Comparison of ENCODE assay signal across 12 cellular contexts in genomic region chr1:193222079-193222615, GRCh38. TPM values are rescaled to one million over a fixed set of nuclear protein-coding genes. Genes with fewer than 3 reads are reported as not detected.
"Had no signal": no experiment of that assay in that cellular context is flagged by ENCODE, and none has a peak within 500 bp of the region (broad histone marks: within the 10 kb centered on the region; RNA-seq: fewer than 3 reads in every experiment).

No MANE protein-coding gene starts in this region.

- H3K27ac ChIP-seq: thyroid gland, uterus had no signal

- H3K27ac Mint-ChIP-seq: stimulated activated effector memory CD8-positive, alpha-beta T cell treated with anti-CD3 and anti-CD28 coated beads, Interleukin-12 subunit alpha, Interleukin-12 subunit beta, amount 100 ng/mL, for 72 hours had no signal

- H3K9me3 Mint-ChIP-seq: stimulated activated effector memory CD8-positive, alpha-beta T cell treated with anti-CD3 and anti-CD28 coated beads, Interleukin-12 subunit alpha, Interleukin-12 subunit beta, amount 100 ng/mL, for 72 hours had no signal

- ATAC-seq: stimulated activated effector memory CD8-positive, alpha-beta T cell treated with anti-CD3 and anti-CD28 coated beads, Interleukin-12 subunit alpha, Interleukin-12 subunit beta, amount 100 ng/mL, for 72 hours had no signal

- H3K36me3 ChIP-seq: thyroid gland, uterus had no signal

- DNase-seq: activated CD4-positive, alpha-beta T cell treated with anti-CD3 and anti-CD28 coated beads, Interleukin-2, amount 50 U/mL, for 1 hour; activated naive CD4-positive, alpha-beta T cell treated with Interleukin-2 at 50 U/mL for 16 hours; activated T-cell treated with anti-CD3 and anti-CD28 coated beads for 4 hours; aorta; cerebellar nuclear complex; erythroblast; T-helper 2 cell; thyroid gland; uterus had no signal

- H3K27me3 ChIP-seq: thyroid gland, uterus had no signal

- H3K4me3 Mint-ChIP-seq: stimulated activated effector memory CD8-positive, alpha-beta T cell treated with anti-CD3 and anti-CD28 coated beads, Interleukin-12 subunit alpha, Interleukin-12 subunit beta, amount 100 ng/mL, for 72 hours had no signal

- H3K4me3 ChIP-seq: thyroid gland, uterus had no signal

- H3K9me3 ChIP-seq: thyroid gland, uterus had no signal

- H3K4me1 ChIP-seq: thyroid gland, uterus had no signal

RNA-seq across cellular contexts. Expression of gene B3GALT2, which starts 35.7 kb away (rescaled TPM):
- total RNA-seq: kidney epithelial cell, mesenteric fat pad had no signal
